In the genomic region with DNA sequence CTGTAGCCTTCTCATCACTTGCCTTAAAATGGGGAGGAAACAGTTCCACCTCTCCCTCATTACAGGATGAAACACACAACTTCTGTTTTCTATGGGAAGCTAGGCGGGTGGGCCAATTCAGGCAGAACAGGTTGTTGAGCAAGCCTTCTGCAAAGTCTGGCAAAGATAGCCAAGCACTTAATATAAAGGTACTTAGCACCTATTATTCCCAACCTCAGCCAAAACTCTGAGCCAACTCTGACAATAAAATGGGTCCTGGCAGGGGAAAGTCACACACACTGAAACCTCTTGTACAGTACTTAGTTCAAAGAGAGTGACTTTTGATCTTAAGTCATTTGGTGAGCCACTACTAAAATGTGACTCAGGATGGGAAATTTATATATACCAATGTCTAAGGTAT, we compare ENCODE assay signal across 31 cellular contexts.
"Had no signal": no experiment of that assay in that cellular context is flagged by ENCODE, and none has a peak within 500 bp of the region (broad histone marks: within the 10 kb centered on the region; RNA-seq: fewer than 3 reads in every experiment).

No MANE protein-coding gene starts in this region.

- H3K4me1 ChIP-seq: adrenal gland, body of pancreas, breast epithelium, SJCRH30 had no signal

- H3K9me3 ChIP-seq: adrenal gland, SJCRH30 had no signal

- H3K27ac ChIP-seq: adrenal gland, body of pancreas, breast epithelium, KMS-11, SJCRH30, SK-N-MC had no signal

- H3K4me3 ChIP-seq: adrenal gland, body of pancreas, breast epithelium, SJCRH30, SK-N-MC had no signal

- H3K27me3 ChIP-seq: adrenal gland, body of pancreas, breast epithelium, SJCRH30 had no signal

- ATAC-seq: activated T-cell treated with anti-CD3 and anti-CD28 coated beads, Interleukin-2, amount 50 U/mL, for 4 hours; body of pancreas; WTC11 had no signal

- H3K36me3 ChIP-seq: adrenal gland, breast epithelium, SJCRH30 had no signal

- DNase-seq: activated CD4-positive, alpha-beta memory T cell treated with anti-CD3 and anti-CD28 coated beads for 36 hours; activated CD4-positive, alpha-beta T cell treated with anti-CD3 and anti-CD28 coated beads for 4 hours; activated CD4-positive, alpha-beta T cell treated with anti-CD3 and anti-CD28 coated beads, Interleukin-2, amount 50 U/mL, for 1 hour; activated CD4-positive, CD25-positive, alpha-beta regulatory T cell treated with anti-CD3 and anti-CD28 coated beads, Interleukin-2, amount 50 U/mL, for 72 hours; activated CD8-positive, alpha-beta memory T cell treated with anti-CD3 and anti-CD28 coated beads, Interleukin-2, amount 50 U/mL, for 4 hours; activated gamma-delta T cell treated with Interleukin-2 at 50 U/mL for 16 hours; activated naive CD4-positive, alpha-beta T cell treated with anti-CD3 and anti-CD28 coated beads for 36 hours; activated T-cell treated with anti-CD3 and anti-CD28 coated beads for 4 hours; activated T-cell treated with anti-CD3 and anti-CD28 coated beads, Interleukin-2, amount 50 U/mL, for 4 hours; adrenal gland; body of pancreas; NCI-H1092 treated with DMSO at 0.1 percent for 48 hours; NCI-H1417; NCI-H146; NCI-H187; NCI-H2029 treated with DMSO at 0.1 percent for 48 hours; NCI-H2107; NCI-H226; NCI-H446 treated with DMSO at 0.1 percent for 48 hours; NCI-H524; NCI-H69; NCI-H82; NK-92 treated with Interleukin-12 subunit alpha and Interleukin-12 subunit beta, amount 100 ng/mL, for 24 hours; OCI-M1; SHP77; SJCRH30; T1000 had no signal
